Comparison of ENCODE assay signal across 8 cellular contexts in genomic region chr16:87390641-87391323, GRCh38. TPM values are rescaled to one million over a fixed set of nuclear protein-coding genes. Genes with fewer than 3 reads are reported as not detected.
A peak's percentile ranks its signal among the peaks of the same experiment; 100 is the strongest.
DNase-seq lines count a peak whose midpoint lies in the region; ATAC-seq and TF ChIP-seq lines count a peak whose summit lies in the region.

No MANE protein-coding gene starts in this region.

- H4K20me1 ChIP-seq in Karpas-422 (ENCODE audit: insufficient read depth, low read depth, low read length) (peaks cover 16% of the 10 kb centered on the region; the same call in 1 of the 2 replicates), neural cell (ENCODE audit: insufficient read depth) (peaks cover 5% of the 10 kb centered on the region)

- TF ChIP-seq EP300 in neural cell (conservative IDR thresholded peaks at IDR 0.05; ENCODE audit: poor library complexity, severe bottlenecking): no peak

- H3K9me3 ChIP-seq in Karpas-422 (ENCODE audit: low read length) (no peaks in the 10 kb centered on the region), duodenal mucosa (ENCODE audit: control insufficient read depth in 1 of 2, low read length in 2 of 2) (no peaks in the 10 kb centered on the region), neural cell (ENCODE audit: low read length) (no peaks in the 10 kb centered on the region)

- H2AFZ ChIP-seq in Karpas-422 (ENCODE audit: low read length) (no peak overlapping the region), neural cell (ENCODE audit: low read depth, low read length) (no peak overlapping the region)

- DNase-seq in AG04449 (ENCODE audit: low read depth, low spot score) (no peak), Karpas-422 (peak; percentile 34), NCI-H345 (lab: John Stamatoyannopoulos, UW) (no peak)
- no peak for DNase-seq in activated CD4-positive, alpha-beta T cell treated with anti-CD3 and anti-CD28 coated beads, Interleukin-2, amount 50 U/mL, for 1 hour

- H3F3A ChIP-seq in neural cell (ENCODE audit: insufficient read depth, low read length, poor library complexity, severe bottlenecking): peaks cover 3% of the 10 kb centered on the region

- H3K36me3 ChIP-seq in Karpas-422 (ENCODE audit: insufficient read depth, low read length) (no peaks in the 10 kb centered on the region; the same call in 1 of the 2 replicates), duodenal mucosa (ENCODE audit: control insufficient read depth in 1 of 2, insufficient read depth in 2 of 2, low read length in 2 of 2) (no peaks in the 10 kb centered on the region), neural cell (ENCODE audit: insufficient read depth, low read length) (no peaks in the 10 kb centered on the region)

- H3K4me3 ChIP-seq in AG04449 (ENCODE audit: low read depth, low read length) (peak overlapping the region; percentile 68; the same call in 1 of the 2 replicates), Karpas-422 (ENCODE audit: low read length) (peak overlapping the region; percentile 85), duodenal mucosa (ENCODE audit: low read depth in 1 of 2, low read length in 2 of 2) (peak overlapping the region; percentile 67 to 70), neural cell (ENCODE audit: low read length) (peak overlapping the region; percentile 93)

- peak overlapping the region; percentile 93 for H3K9ac ChIP-seq in Karpas-422 (ENCODE audit: low read length)
- peak overlapping the region in 1 of 2 donors; percentile 86 for H3K9ac ChIP-seq in duodenal mucosa (ENCODE audit: low read depth in 1 of 2, low read length in 2 of 2)
- H3K9ac ChIP-seq in neural cell (ENCODE audit: low read length): peak overlapping the region; percentile 87

- no peak for TF ChIP-seq CTCF in AG04449 (IDR thresholded peaks at IDR 0.05; ENCODE audit: insufficient read depth, low read length, missing control alignments)
- TF ChIP-seq CTCF in neural cell (IDR thresholded peaks at IDR 0.05; ENCODE audit: poor library complexity, severe bottlenecking): no peak

- H3K79me2 ChIP-seq in Karpas-422 (ENCODE audit: low read length) (peaks cover 46% of the 10 kb centered on the region), neural cell (replicated peaks; ENCODE audit: insufficient read depth, low read length) (peaks cover 27% of the 10 kb centered on the region)

- no peak for ATAC-seq in HG02970 (IDR thresholded peaks at IDR 0.05; ENCODE audit: low FRiP score, unreplicated experiment)
- no peak for ATAC-seq in activated CD4-positive, CD25-positive, alpha-beta regulatory T cell treated with anti-CD3 and anti-CD28 coated beads, Interleukin-2, amount 50 U/mL, for 24 hours

- H3K4me1 ChIP-seq in Karpas-422 (ENCODE audit: low read length) (peaks cover 49% of the 10 kb centered on the region), duodenal mucosa (ENCODE audit: control insufficient read depth in 1 of 2, insufficient read depth in 2 of 2, low read length in 2 of 2) (peaks cover 29 to 36% of the 10 kb centered on the region in 2 donors)

- CTCF ChIA-PET in AG04449 (lab: Yijun Ruan, JAX): interaction anchor here (1.3 kb wide), 1 partner anchor 245 kb away, joined by 5 read pairs; no protein-coding TSS in a partner anchor

- no peaks in the 10 kb centered on the region for H3K9me2 ChIP-seq in Karpas-422 (replicated peaks; ENCODE audit: insufficient read depth, low read length)
- H3K9me2 ChIP-seq in neural cell (ENCODE audit: insufficient read depth, low read length): no peaks in the 10 kb centered on the region

- H3K27ac ChIP-seq in Karpas-422 (ENCODE audit: low read length) (peak overlapping the region; percentile 67), duodenal mucosa (ENCODE audit: low read depth, low read length) (peak overlapping the region; percentile 97), neural cell (ENCODE audit: low read length) (peak overlapping the region; percentile 81)

- no peaks in the 10 kb centered on the region for H3K27me3 ChIP-seq in Karpas-422 (ENCODE audit: low read length)
- H3K27me3 ChIP-seq in duodenal mucosa (ENCODE audit: control insufficient read depth in 1 of 2, insufficient read depth in 2 of 2, low read length in 2 of 2): no peaks in the 10 kb centered on the region
- no peaks in the 10 kb centered on the region for H3K27me3 ChIP-seq in neural cell (ENCODE audit: insufficient read depth, low read depth, low read length)

- TF ChIP-seq RAD21 in neural cell (conservative IDR thresholded peaks at IDR 0.05): no peak

- peak overlapping the region; percentile 89 for H3K4me2 ChIP-seq in Karpas-422 (ENCODE audit: low read depth, low read length, poor library complexity, severe bottlenecking)
- peak overlapping the region; percentile 76 for H3K4me2 ChIP-seq in neural cell (ENCODE audit: low read length)

- POLR2A ChIA-PET in AG04449 (lab: Yijun Ruan, JAX): no interaction called here

TF ChIP-seq in neural cell, 6 proteins besides CTCF, POLR2A, EP300 and RAD21:
- TF ChIP-seq EZH2 (IDR thresholded peaks at IDR 0.05; ENCODE audit: borderline replicate concordance, insufficient read depth, low read length, poor library complexity, severe bottlenecking): no peak
- TF ChIP-seq SMC3 (conservative IDR thresholded peaks at IDR 0.05; ENCODE audit: poor library complexity): no peak
- no peak for TF ChIP-seq TAF1 (IDR thresholded peaks at IDR 0.05; ENCODE audit: low read depth)
- TF ChIP-seq, protein P1, sequence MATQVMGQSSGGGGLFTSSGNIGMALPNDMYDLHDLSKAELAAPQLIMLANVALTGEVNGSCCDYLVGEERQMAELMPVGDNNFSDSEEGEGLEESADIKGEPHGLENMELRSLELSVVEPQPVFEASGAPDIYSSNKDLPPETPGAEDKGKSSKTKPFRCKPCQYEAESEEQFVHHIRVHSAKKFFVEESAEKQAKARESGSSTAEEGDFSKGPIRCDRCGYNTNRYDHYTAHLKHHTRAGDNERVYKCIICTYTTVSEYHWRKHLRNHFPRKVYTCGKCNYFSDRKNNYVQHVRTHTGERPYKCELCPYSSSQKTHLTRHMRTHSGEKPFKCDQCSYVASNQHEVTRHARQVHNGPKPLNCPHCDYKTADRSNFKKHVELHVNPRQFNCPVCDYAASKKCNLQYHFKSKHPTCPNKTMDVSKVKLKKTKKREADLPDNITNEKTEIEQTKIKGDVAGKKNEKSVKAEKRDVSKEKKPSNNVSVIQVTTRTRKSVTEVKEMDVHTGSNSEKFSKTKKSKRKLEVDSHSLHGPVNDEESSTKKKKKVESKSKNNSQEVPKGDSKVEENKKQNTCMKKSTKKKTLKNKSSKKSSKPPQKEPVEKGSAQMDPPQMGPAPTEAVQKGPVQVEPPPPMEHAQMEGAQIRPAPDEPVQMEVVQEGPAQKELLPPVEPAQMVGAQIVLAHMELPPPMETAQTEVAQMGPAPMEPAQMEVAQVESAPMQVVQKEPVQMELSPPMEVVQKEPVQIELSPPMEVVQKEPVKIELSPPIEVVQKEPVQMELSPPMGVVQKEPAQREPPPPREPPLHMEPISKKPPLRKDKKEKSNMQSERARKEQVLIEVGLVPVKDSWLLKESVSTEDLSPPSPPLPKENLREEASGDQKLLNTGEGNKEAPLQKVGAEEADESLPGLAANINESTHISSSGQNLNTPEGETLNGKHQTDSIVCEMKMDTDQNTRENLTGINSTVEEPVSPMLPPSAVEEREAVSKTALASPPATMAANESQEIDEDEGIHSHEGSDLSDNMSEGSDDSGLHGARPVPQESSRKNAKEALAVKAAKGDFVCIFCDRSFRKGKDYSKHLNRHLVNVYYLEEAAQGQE (IDR thresholded peaks at IDR 0.05; ENCODE audit: borderline replicate concordance): no peak
- TF ChIP-seq POLR2AphosphoS5 (IDR thresholded peaks at IDR 0.05): no peak
- no peak for TF ChIP-seq MXI1 (conservative IDR thresholded peaks at IDR 0.05; ENCODE audit: poor library complexity, severe bottlenecking)

RNA-seq across cellular contexts. Expression of gene MAP1LC3B, which starts 1.4 kb away (rescaled TPM):
- 30.2 and 56.0 TPM in 2 replicates for total RNA-seq in Karpas-422 (2014; rRNA removed; shearing (Covaris generic); ENCODE audit: low replicate concordance)
- 73.1 and 79.7 TPM in 2 replicates for polyA plus RNA-seq in neural cell
- 59.9 and 73.6 TPM in 2 replicates for polyA minus RNA-seq in neural cell

RNA-seq across cellular contexts. Expression of gene FBXO31, which starts 7.2 kb away (rescaled TPM):
- total RNA-seq in Karpas-422 (2014; rRNA removed; shearing (Covaris generic); ENCODE audit: low replicate concordance): 17.1 and 34.3 TPM in 2 replicates
- 20.6 and 23.8 TPM in 2 replicates for polyA plus RNA-seq in neural cell
- 25.9 and 38.7 TPM in 2 replicates for polyA minus RNA-seq in neural cell
